ENCODE assay signal across 7 cellular contexts in genomic region chr1:219812491-219813221, GRCh38.
DNase-seq lines count a peak whose midpoint lies in the region; ATAC-seq and TF ChIP-seq lines count a peak whose summit lies in the region.

No MANE protein-coding gene starts in this region.

- peaks cover 9% of the 10 kb centered on the region for H3K4me1 ChIP-seq in testis

- no peaks in the 10 kb centered on the region for H3K27me3 ChIP-seq in testis

- H3K9me3 ChIP-seq in testis: no peaks in the 10 kb centered on the region

- peak; percentile 99 for ATAC-seq in GM21619 (IDR thresholded peaks at IDR 0.05; ENCODE audit: unreplicated experiment)

- in situ Hi-C loops in T47D (cut with HindIII; ENCODE audit: low pct_unique_long_range_greater_than_20kb, low sequenced_read_pairs): no loop called here

- TF ChIP-seq CTCF in GM12864 (IDR thresholded peaks at IDR 0.05; ENCODE audit: low read depth, low read length, missing control alignments) (peak; percentile 84), testis (IDR thresholded peaks at IDR 0.05) (peak; percentile 70 to 86 (median 74))

- WGBS in testis, 2 donors: 24 to 43% methylated on average over 4 of the region's 4 CpGs

- H3K27ac ChIP-seq in testis: no peak overlapping the region

- no peaks in the 10 kb centered on the region for H3K36me3 ChIP-seq in testis (ENCODE audit: low read depth, missing control alignments)

- TF ChIP-seq POLR2A in testis (IDR thresholded peaks at IDR 0.05): no peak

- H3K4me3 ChIP-seq in GM12864 (ENCODE audit: low read depth, low read length) (no peak overlapping the region), testis (no peak overlapping the region)

- intact Hi-C loops in testis (cut with DNase I; ENCODE audit: low total_unique reads): no loop called here

- no peak for DNase-seq in GM12864 (ENCODE audit: low read depth)
- peak; percentile 82 for DNase-seq in HT1080 (ENCODE audit: low read depth)
- peak; percentile 77 for DNase-seq in NCI-H774 (lab: John Stamatoyannopoulos, UW)
- peak; percentile 78 to 80 for DNase-seq in T47D (ENCODE audit: low read depth in 1 of 2, low spot score in 1 of 2)
- peak; percentile 85 for DNase-seq in islet precursor cell
- peak; percentile 76 for DNase-seq in testis
